ENCODE assay signal across 26 cellular contexts in genomic region chr6:167127785-167128531, GRCh38. TPM values are rescaled to one million over a fixed set of nuclear protein-coding genes. Genes with fewer than 3 reads are reported as not detected.
DNase-seq lines count a peak whose midpoint lies in the region; ATAC-seq and TF ChIP-seq lines count a peak whose summit lies in the region.
"Had no signal": no experiment of that assay in that cellular context is flagged by ENCODE, and none has a peak within 500 bp of the region (broad histone marks: within the 10 kb centered on the region; RNA-seq: fewer than 3 reads in every experiment).

No MANE protein-coding gene starts in this region.

- DNase-seq in T-helper 17 cell: no peak
- DNase-seq in spleen: no peak
- DNase-seq in activated effector memory CD4-positive, alpha-beta T cell treated with anti-CD3 and anti-CD28 coated beads, Interleukin-2, amount 50 U/mL, for 16 hours: no peak
- no peak for DNase-seq in SW480 (ENCODE audit: low spot score)
- DNase-seq in effector memory CD4-positive, alpha-beta T cell: no peak
- DNase-seq: activated CD4-positive, alpha-beta T cell treated with anti-CD3 and anti-CD28 coated beads for 4 hours; activated naive CD4-positive, alpha-beta T cell treated with Interleukin-2 at 50 U/mL for 16 hours; aorta; DMS 273 treated with DMSO at 0.1 percent for 48 hours; endodermal cell; H9; KBM-7; NCI-H1048; NCI-H2081 treated with DMSO at 0.1 percent for 48 hours; Peyer's patch; stimulated activated naive CD8-positive, alpha-beta T cell treated with anti-CD3 and anti-CD28 coated beads, Interleukin-15, Interleukin-2, amounts not matched to agents 100 U/mL and 50 U/mL, for 24 hours; trophoblast cell had no signal

- H3K36me3 Mint-ChIP-seq in T-helper 17 cell (ENCODE audit: low read depth): peaks cover 18% of the 10 kb centered on the region
- H3K36me3 Mint-ChIP-seq: mesothelial cell of epicardium had no signal

- H3K4me1 Mint-ChIP-seq in T-helper 17 cell: peaks cover 59% of the 10 kb centered on the region
- H3K4me1 Mint-ChIP-seq: endodermal cell had no signal

- peak overlapping the region; percentile 100 for H3K27ac Mint-ChIP-seq in T-helper 17 cell
- H3K27ac Mint-ChIP-seq: endodermal cell, mesothelial cell of epicardium had no signal

- ATAC-seq in GM18909 (IDR thresholded peaks at IDR 0.05; ENCODE audit: poor library complexity, unreplicated experiment) (peak; percentile 50), HG02759 (IDR thresholded peaks at IDR 0.05; ENCODE audit: unreplicated experiment) (peak; percentile 45), T-helper 17 cell (no peak), HG03457 (IDR thresholded peaks at IDR 0.05; ENCODE audit: unreplicated experiment) (no peak)
- ATAC-seq: stimulated activated naive CD8-positive, alpha-beta T cell treated with anti-CD3 and anti-CD28 coated beads, Interleukin-15, Interleukin-2, amounts not matched to agents 100 U/mL and 50 U/mL, for 24 hours had no signal

- TF ChIP-seq CTCF in spleen (IDR thresholded peaks at IDR 0.05 in 8 of 11, conservative IDR thresholded peaks at IDR 0.05 in 3 of 11): no peak

- 80 to 93% (median 89%) methylated on average over 14 of the region's 14 CpGs for WGBS in spleen, 5 donors

- H3K27ac ChIP-seq in spleen: peak overlapping the region in 5 of 8 donors; percentile 6 to 89 (median 74)
- no peak overlapping the region for H3K27ac ChIP-seq in effector memory CD4-positive, alpha-beta T cell (ENCODE audit: insufficient read depth, low read length, poor library complexity, severe bottlenecking)
- H3K27ac ChIP-seq: hepatocyte, neutrophil, SK-N-MC had no signal

- intact Hi-C loops in spleen (cut with DNase I; ENCODE audit: low total_unique reads): no loop called here

- H3K4me3 Mint-ChIP-seq in T-helper 17 cell: peak overlapping the region; percentile 33
- H3K4me3 Mint-ChIP-seq: endodermal cell, H9, mesothelial cell of epicardium had no signal

- H3K9me3 ChIP-seq in T-helper 17 cell (ENCODE audit: control insufficient read depth, low read length, poor library complexity, severe bottlenecking): no peaks in the 10 kb centered on the region
- peaks cover 0 to 5% (median 0%) of the 10 kb centered on the region in 8 donors for H3K9me3 ChIP-seq in spleen
- H3K9me3 ChIP-seq in effector memory CD4-positive, alpha-beta T cell (ENCODE audit: control insufficient read depth, low read length): no peaks in the 10 kb centered on the region
- H3K9me3 ChIP-seq: neutrophil, Peyer's patch had no signal

- no peaks in the 10 kb centered on the region for H3K27me3 ChIP-seq in spleen (replicated peaks in 1 of 7)
- H3K27me3 ChIP-seq in effector memory CD4-positive, alpha-beta T cell (replicated peaks; ENCODE audit: control insufficient read depth, insufficient read depth, low read length, poor library complexity, severe bottlenecking): no peaks in the 10 kb centered on the region
- H3K27me3 ChIP-seq: hepatocyte, neutrophil, Peyer's patch had no signal

- H3K4me3 ChIP-seq in spleen: peak overlapping the region in 1 of 8 donors; percentile 19
- no peak overlapping the region for H3K4me3 ChIP-seq in effector memory CD4-positive, alpha-beta T cell (ENCODE audit: insufficient read depth, low read depth, low read length, poor library complexity, severe bottlenecking)
- H3K4me3 ChIP-seq: hepatocyte, Peyer's patch, SK-N-MC had no signal

- peaks cover 0 to 16% (median 0%) of the 10 kb centered on the region in 6 donors for H3K36me3 ChIP-seq in spleen
- peaks cover 4% of the 10 kb centered on the region for H3K36me3 ChIP-seq in effector memory CD4-positive, alpha-beta T cell (ENCODE audit: control insufficient read depth, insufficient read depth, low read length)
- H3K36me3 ChIP-seq: neutrophil, Peyer's patch had no signal

- TF ChIP-seq POLR2A in spleen (IDR thresholded peaks at IDR 0.05): no peak

- no peaks in the 10 kb centered on the region for H3K27me3 Mint-ChIP-seq in T-helper 17 cell

- peaks cover 0 to 91% (median 45%) of the 10 kb centered on the region in 6 donors for H3K4me1 ChIP-seq in spleen
- peaks cover 29% of the 10 kb centered on the region for H3K4me1 ChIP-seq in effector memory CD4-positive, alpha-beta T cell (ENCODE audit: control insufficient read depth, insufficient read depth, low read length, poor library complexity, severe bottlenecking)

RNA-seq across cellular contexts. Expression of gene CCR6, which starts 5.1 kb away (rescaled TPM):
- total RNA-seq in T-helper 17 cell (10 to 100 TPM; 57.4 to 60.5 TPM), spleen (10 to 100 TPM; 15.5 to 37.0 (median 19.5) TPM)
- 10 to 100 TPM; 16.1 to 26.9 (median 22.7) TPM for polyA plus RNA-seq in spleen
- total RNA-seq: chondrocyte, endodermal cell, H9, mesothelial cell of epicardium had no signal
- polyA plus RNA-seq: aorta, keratinocyte had no signal

RNA-seq across cellular contexts. Expression of gene GPR31, which starts 29.8 kb away (rescaled TPM):
- total RNA-seq in T-helper 17 cell (not detected), spleen (1 to 10 TPM in 1 of 7 donors, under 1 TPM in 2, not detected in 4; 0.24 to 1.0 (median 0.94) TPM)
- not detected for polyA plus RNA-seq in spleen
- total RNA-seq: aorta, chondrocyte, endodermal cell, H9, hepatocyte, mesothelial cell of epicardium, Peyer's patch had no signal
- polyA plus RNA-seq: aorta, hepatocyte, keratinocyte had no signal

Comparison
In these comparisons a context has a peak if more than half of its experiments do, and no peak if none do; other contexts are left out.
1. ATAC-seq: peak in GM18909 (single experiment) and HG02759 (single experiment); none in T-helper 17 cell (single experiment) and HG03457 (single experiment).